In genomic region chr10:68560916-68561691, GRCh38 we compare ENCODE assay signal across 1 cellular context.
TF ChIP-seq lines count a peak whose summit lies in the region.

No MANE protein-coding gene starts in this region.

TF ChIP-seq in SK-N-SH, 30 proteins besides CTCF, POLR2A, EP300 and RAD21 (continued from another document):
- peak; percentile 81 for TF ChIP-seq MXI1 (IDR thresholded peaks at IDR 0.05; ENCODE audit: low read depth, low read length)
- TF ChIP-seq ELF1 (IDR thresholded peaks at IDR 0.05) = no peak
- no peak for TF ChIP-seq RCOR1 (IDR thresholded peaks at IDR 0.05; ENCODE audit: low read length)
- no peak for TF ChIP-seq IRF3 (IDR thresholded peaks at IDR 0.05; ENCODE audit: low read depth, low read length)
TF ChIP-seq in SK-N-SH: peak in this region for 3.
